In the genomic region with DNA sequence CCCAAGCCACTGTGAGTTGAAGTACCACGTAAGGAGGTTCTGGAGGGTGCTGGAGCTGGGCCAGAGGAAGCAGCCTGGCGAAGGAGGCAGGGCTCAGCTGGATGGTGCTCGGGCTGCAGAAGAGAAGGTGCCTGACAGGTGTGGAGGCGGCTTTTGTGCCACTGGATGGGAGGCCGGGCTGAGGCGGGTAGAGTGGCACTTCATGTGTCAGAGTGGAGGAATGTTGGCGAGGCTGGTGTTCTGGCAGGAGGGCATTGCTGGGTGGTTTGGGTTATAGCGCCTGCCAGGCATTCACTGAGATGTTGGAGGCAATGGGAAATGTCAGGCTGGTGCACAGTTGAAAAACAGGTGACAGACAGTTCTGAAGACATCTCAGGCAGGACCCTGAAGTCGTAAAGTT, we compare ENCODE assay signal across 11 cellular contexts. TPM values are rescaled to one million over a fixed set of nuclear protein-coding genes. Genes with fewer than 3 reads are reported as not detected.
DNase-seq lines count a peak whose midpoint lies in the region; ATAC-seq and TF ChIP-seq lines count a peak whose summit lies in the region.
"Had no signal": no experiment of that assay in that cellular context is flagged by ENCODE, and none has a peak within 500 bp of the region (broad histone marks: within the 10 kb centered on the region; RNA-seq: fewer than 3 reads in every experiment).

No MANE protein-coding gene starts in this region.

- no peaks in the 10 kb centered on the region for H3K9me3 Mint-ChIP-seq in memory B cell

- WGBS in adrenal gland, 4 donors = 81 to 91% (median 87%) methylated on average over 9 of the region's 9 CpGs
- WGBS in testis, 2 donors = 77 to 85% methylated on average over 9 of the region's 9 CpGs

- no peak overlapping the region for H3K4me3 ChIP-seq in ascending aorta
- H3K4me3 ChIP-seq in adrenal gland = no peak overlapping the region
- H3K4me3 ChIP-seq in testis = no peak overlapping the region
- H3K4me3 ChIP-seq: vagina had no signal

- peak overlapping the region; percentile 6 to 34 for H3K27ac ChIP-seq in ascending aorta
- no peak overlapping the region for H3K27ac ChIP-seq in adrenal gland
- H3K27ac ChIP-seq in testis = no peak overlapping the region
- H3K27ac ChIP-seq: vagina had no signal

- peaks cover 34 to 36% of the 10 kb centered on the region in 2 donors for H3K36me3 ChIP-seq in ascending aorta
- H3K36me3 ChIP-seq in adrenal gland (replicated peaks in 1 of 2) = peaks cover 0 to 32% of the 10 kb centered on the region in 2 donors
- no peaks in the 10 kb centered on the region for H3K36me3 ChIP-seq in testis (ENCODE audit: low read depth, missing control alignments)

- peak; percentile 64 for ATAC-seq in Right ventricle myocardium inferior
- no peak for ATAC-seq in memory B cell (ENCODE audit: low read depth)

- no peaks in the 10 kb centered on the region for H3K27me3 ChIP-seq in ascending aorta
- H3K27me3 ChIP-seq in adrenal gland = no peaks in the 10 kb centered on the region
- H3K27me3 ChIP-seq in testis = no peaks in the 10 kb centered on the region
- H3K27me3 ChIP-seq: vagina had no signal

- peaks cover 45% of the 10 kb centered on the region for H3K4me1 Mint-ChIP-seq in memory B cell

- peak overlapping the region; percentile 71 for H3K27ac Mint-ChIP-seq in memory B cell

- peak; percentile 68 for DNase-seq in Right ventricle myocardium inferior (ENCODE audit: missing footprints)
- DNase-seq in cardiac septum (ENCODE audit: low spot score) = no peak
- DNase-seq in ascending aorta (ENCODE audit: low spot score in 2 of 2) = no peak
- no peak for DNase-seq in memory B cell (ENCODE audit: low spot score in 2 of 2)
- DNase-seq in NOMO-1 treated with DMSO at 0.1 percent for 48 hours (lab: John Stamatoyannopoulos, UW; ENCODE audit: unreplicated experiment) = no peak
- no peak for DNase-seq in adrenal gland
- DNase-seq in testis = no peak
- DNase-seq in NCI-H1417 (lab: John Stamatoyannopoulos, UW) = no peak
- DNase-seq: activated CD8-positive, alpha-beta memory T cell treated with anti-CD3 and anti-CD28 coated beads for 24 hours; NCI-H2081 treated with DMSO at 0.1 percent for 48 hours had no signal

- H3K27me3 Mint-ChIP-seq in memory B cell = no peaks in the 10 kb centered on the region

- TF ChIP-seq POLR2A in adrenal gland (IDR thresholded peaks at IDR 0.05) (no peak), testis (IDR thresholded peaks at IDR 0.05) (no peak)

- H3K4me1 ChIP-seq in ascending aorta = peaks cover 9 to 32% of the 10 kb centered on the region in 2 donors
- H3K4me1 ChIP-seq in adrenal gland (replicated peaks in 1 of 2) = peaks cover 10 to 38% of the 10 kb centered on the region in 2 donors
- H3K4me1 ChIP-seq in testis = peaks cover 26% of the 10 kb centered on the region

- H3K36me3 Mint-ChIP-seq in memory B cell = peaks cover 30% of the 10 kb centered on the region

- no peak overlapping the region for H3K4me3 Mint-ChIP-seq in memory B cell

- H3K9me3 ChIP-seq in ascending aorta = no peaks in the 10 kb centered on the region
- H3K9me3 ChIP-seq in adrenal gland (replicated peaks in 1 of 3) = no peaks in the 10 kb centered on the region
- no peaks in the 10 kb centered on the region for H3K9me3 ChIP-seq in testis
- H3K9me3 ChIP-seq: vagina had no signal

- TF ChIP-seq CTCF in ascending aorta (IDR thresholded peaks at IDR 0.05) (no peak), adrenal gland (IDR thresholded peaks at IDR 0.05) (no peak), testis (IDR thresholded peaks at IDR 0.05) (no peak)

- intact Hi-C loops in Right ventricle myocardium inferior (cut with DNase I) (loop anchor here (5.0 kb wide), 1 partner anchor 36 kb away; no protein-coding TSS in a partner anchor), cardiac septum (cut with DNase I) (loop anchor here (5.0 kb wide), 1 partner anchor 36 kb away; no protein-coding TSS in a partner anchor), ascending aorta (cut with DNase I) (loop anchor here (5.0 kb wide), 1 partner anchor 36 kb away; no protein-coding TSS in a partner anchor), adrenal gland (cut with DNase I) (no loop called here), testis (cut with DNase I; ENCODE audit: low total_unique reads) (no loop called here)

RNA-seq across cellular contexts. Expression of a gene that starts 24.2 kb away (rescaled TPM):
- total RNA-seq in Right ventricle myocardium inferior (51.0 TPM), cardiac septum (46.2 TPM), ascending aorta (22.0 TPM), adrenal gland (10 to 100 TPM; 48.5 to 72.7 (median 55.7) TPM), testis (10 to 100 TPM; 61.4 to 66.8 TPM)
- polyA plus RNA-seq in adrenal gland (100 to 1,000 TPM in 1 of 3 donors, 10 to 100 TPM in 2; 64.0 to 142 (median 66.1) TPM), testis (ENCODE audit: insufficient read depth, low read depth, low replicate concordance) (63.3 TPM)

RNA-seq across cellular contexts. Expression of a gene that starts 38.1 kb away (rescaled TPM):
- total RNA-seq in Right ventricle myocardium inferior (5.4 TPM), cardiac septum (5.9 TPM), ascending aorta (80.8 TPM), adrenal gland (10 to 100 TPM in 7 of 8 donors, 1 to 10 TPM in 1; 8.9 to 33.6 (median 19.5) TPM), testis (10 to 100 TPM; 36.5 to 37.1 TPM)
- polyA plus RNA-seq in adrenal gland (10 to 100 TPM in 2 of 3 donors, 1 to 10 TPM in 1; 2.5 to 36.2 (median 31.2) TPM), testis (ENCODE audit: insufficient read depth, low read depth, low replicate concordance) (9.9 TPM)

RNA-seq across cellular contexts. Expression of a gene that starts 40.4 kb away (rescaled TPM):
- not detected for total RNA-seq in Right ventricle myocardium inferior
- 0.08 TPM for total RNA-seq in cardiac septum
- total RNA-seq in ascending aorta = not detected
- 1 to 10 TPM in 1 of 8 donors, under 1 TPM in 5, not detected in 2; 0.19 to 2.5 (median 0.37) TPM for total RNA-seq in adrenal gland
- polyA plus RNA-seq in adrenal gland = under 1 TPM in 1 of 3 donors, not detected in 2; 0.18 TPM
- 10 to 100 TPM; 17.5 to 20.8 TPM for total RNA-seq in testis
- 14.4 TPM for polyA plus RNA-seq in testis (ENCODE audit: insufficient read depth, low read depth, low replicate concordance)
- total RNA-seq: vagina had no signal

RNA-seq across cellular contexts. Expression of a gene that starts 40.9 kb away (rescaled TPM):
- total RNA-seq in Right ventricle myocardium inferior (0.16 TPM), cardiac septum (0.43 TPM), ascending aorta (not detected), adrenal gland (under 1 TPM in 6 of 8 donors, not detected in 2; 0.19 to 0.50 (median 0.31) TPM), testis (10 to 100 TPM; 16.0 to 28.6 TPM)
- polyA plus RNA-seq in adrenal gland (1 to 10 TPM in 1 of 3 donors, under 1 TPM in 1, not detected in 1; 0.77 to 1.9 TPM), testis (ENCODE audit: insufficient read depth, low read depth, low replicate concordance) (54.0 TPM)
- total RNA-seq: vagina had no signal

RNA-seq across cellular contexts. Expression of a gene that starts 50.4 kb away (rescaled TPM):
- 20.7 TPM for total RNA-seq in Right ventricle myocardium inferior
- 33.3 TPM for total RNA-seq in cardiac septum
- total RNA-seq in ascending aorta = 37.4 TPM
- 10 to 100 TPM; 14.0 to 83.9 (median 44.8) TPM for total RNA-seq in adrenal gland
- 10 to 100 TPM; 15.3 to 37.5 (median 19.1) TPM for polyA plus RNA-seq in adrenal gland
- 10 to 100 TPM; 33.0 to 34.3 TPM for total RNA-seq in testis
- 23.9 TPM for polyA plus RNA-seq in testis (ENCODE audit: insufficient read depth, low read depth, low replicate concordance)

Comparison
In these comparisons a context has a peak if more than half of its experiments do, and no peak if none do; other contexts are left out.
1. H3K27ac ChIP-seq: peak in ascending aorta (2 of 2); none in adrenal gland (0 of 5) and testis (0 of 2).
2. RNA of a gene that starts 40.4 kb away (total RNA-seq): 17.5 to 20.8 TPM in testis; 0.19 to 2.5 TPM in adrenal gland, 0.08 TPM in cardiac septum (single experiment), not detected in Right ventricle myocardium inferior (single experiment) and not detected in ascending aorta (single experiment); every median in the first group is over 4 times any median in the second.
3. intact Hi-C loops: an anchor here in Right ventricle myocardium inferior (5.0 kb wide), cardiac septum (5.0 kb wide) and ascending aorta (5.0 kb wide); none called in adrenal gland and testis.